Comparison of ENCODE assay signal across 9 cellular contexts in genomic region chr9:137076636-137077009, GRCh38. TPM values are rescaled to one million over a fixed set of nuclear protein-coding genes. Genes with fewer than 3 reads are reported as not detected.
DNase-seq lines count a peak whose midpoint lies in the region; ATAC-seq and TF ChIP-seq lines count a peak whose summit lies in the region.
"Had no signal": no experiment of that assay in that cellular context is flagged by ENCODE, and none has a peak within 500 bp of the region (broad histone marks: within the 10 kb centered on the region; RNA-seq: fewer than 3 reads in every experiment).

No MANE protein-coding gene starts in this region.

- peaks cover 25% of the 10 kb centered on the region for H3K36me3 ChIP-seq in skeletal muscle satellite cell (ENCODE audit: insufficient read depth, low read length)

- no peaks in the 10 kb centered on the region for H3K27me3 Mint-ChIP-seq in T-cell

- H3K4me3 ChIP-seq in GM12865 (ENCODE audit: low read depth, low read length) = peak overlapping the region; percentile 49
- H3K4me3 ChIP-seq in fibroblast of pulmonary artery (replicated peaks; ENCODE audit: low read depth, low read length) = peak overlapping the region; percentile 30
- H3K4me3 ChIP-seq in skeletal muscle satellite cell (ENCODE audit: low read length) = peak overlapping the region; percentile 63

- H3K9me3 ChIP-seq in skeletal muscle satellite cell (replicated peaks; ENCODE audit: low read length) = no peaks in the 10 kb centered on the region

- no peak overlapping the region for H3K27ac Mint-ChIP-seq in T-cell

- POLR2A ChIA-PET in T-cell (lab: Charles Lee) = interaction anchor here in 1 of 2 donors (1.0 kb wide), 1 partner anchor 10 kb away, joined by 4 read pairs; the partner anchor contains the start of gene MAN1B1

- H3K9ac ChIP-seq in skeletal muscle satellite cell (ENCODE audit: low read depth, low read length) = peak overlapping the region; percentile 71

- H3K4me2 ChIP-seq in skeletal muscle satellite cell (ENCODE audit: low read length) = peak overlapping the region; percentile 77

- H3K36me3 Mint-ChIP-seq in T-cell = peaks cover 4% of the 10 kb centered on the region

- no peak for DNase-seq in GM12865 (ENCODE audit: low read depth)
- no peak for DNase-seq in T-cell
- no peak for DNase-seq in fibroblast of pulmonary artery (ENCODE audit: low read depth)
- DNase-seq in NCI-H2196 treated with DMSO at 0.1 percent for 48 hours (lab: John Stamatoyannopoulos, UW; ENCODE audit: unreplicated experiment) = no peak
- DNase-seq in stimulated activated CD4-positive, alpha-beta T cell treated with anti-CD3 and anti-CD28 coated beads, Interleukin-4, amount 100 ng/mL, for 24 hours = no peak
- no peak for DNase-seq in NCI-H774 (lab: John Stamatoyannopoulos, UW)
- no peak for DNase-seq in left colon
- DNase-seq: KG1 had no signal

- peaks cover 4 to 9% (median 5%) of the 10 kb centered on the region in 3 donors for H3K4me1 Mint-ChIP-seq in T-cell

- H3K4me3 Mint-ChIP-seq in T-cell = peak overlapping the region; percentile 63 to 72 (median 64)

- peaks cover 11% of the 10 kb centered on the region for H3K4me1 ChIP-seq in skeletal muscle satellite cell (ENCODE audit: control insufficient read depth, insufficient read depth, low read length)

- ATAC-seq in T-cell (replicated peaks in 1 of 4) (no peak), left colon (no peak)

- no peaks in the 10 kb centered on the region for H3K27me3 ChIP-seq in skeletal muscle satellite cell (ENCODE audit: control insufficient read depth, insufficient read depth, low read length)

- CTCF ChIA-PET in T-cell (lab: Charles Lee) = no interaction called here

- intact Hi-C loops in left colon (cut with DNase I, micrococcal nuclease) = no loop called here

- H3K9me3 Mint-ChIP-seq in T-cell = no peaks in the 10 kb centered on the region

- no peak for TF ChIP-seq CTCF in GM12865 (IDR thresholded peaks at IDR 0.05; ENCODE audit: insufficient read depth, low read depth, low read length, missing control alignments)
- no peak for TF ChIP-seq CTCF in fibroblast of pulmonary artery (IDR thresholded peaks at IDR 0.05; ENCODE audit: low read length, missing control alignments)

RNA-seq across cellular contexts. Expression of gene UAP1L1, which starts 0.7 kb away (rescaled TPM):
- total RNA-seq in T-cell (10 to 100 TPM; 11.3 to 32.8 (median 19.3) TPM), left colon (10 to 100 TPM; 13.0 to 18.2 TPM)
- total RNA-seq in skeletal muscle satellite cell (2012; rRNA removed) = 13.2 and 13.5 TPM in 2 replicates

RNA-seq across cellular contexts. Expression of gene SAPCD2, which starts 6.3 kb away (rescaled TPM):
- total RNA-seq in T-cell (1 to 10 TPM in 1 of 5 donors, under 1 TPM in 4; 0.33 to 1.0 (median 0.83) TPM), left colon (10 to 100 TPM; 10.3 to 16.8 TPM)
- 2.8 and 5.5 TPM in 2 replicates for total RNA-seq in skeletal muscle satellite cell (2012; rRNA removed)

RNA-seq across cellular contexts. Expression of gene MAN1B1, which starts 10.2 kb away (rescaled TPM):
- total RNA-seq in T-cell = 10 to 100 TPM; 62.0 to 91.5 (median 84.8) TPM
- 48.1 and 54.8 TPM in 2 replicates for total RNA-seq in skeletal muscle satellite cell (2012; rRNA removed)
- 10 to 100 TPM; 50.0 to 53.5 TPM for total RNA-seq in left colon

RNA-seq across cellular contexts. Expression of gene ENTPD2, which starts 22.8 kb away (rescaled TPM):
- total RNA-seq in T-cell (under 1 TPM in 1 of 5 donors, not detected in 4; 0.32 TPM), left colon (10 to 100 TPM; 25.0 to 26.3 TPM)
- total RNA-seq in skeletal muscle satellite cell (2012; rRNA removed) = not detected in 2 replicates

RNA-seq across cellular contexts. Expression of gene NPDC1, which starts 30.6 kb away (rescaled TPM):
- total RNA-seq in T-cell (10 to 100 TPM; 32.4 to 76.7 (median 57.0) TPM), left colon (100 to 1,000 TPM; 170 to 204 TPM)
- total RNA-seq in skeletal muscle satellite cell (2012; rRNA removed) = 22.1 and 22.5 TPM in 2 replicates

Comparison
In these comparisons a context has a peak if more than half of its experiments do, and no peak if none do; other contexts are left out.
1. RNA of gene SAPCD2, which starts 6.3 kb away (total RNA-seq): 10.3 to 16.8 TPM in left colon; 0.33 to 1.0 TPM in T-cell; every median in the first group is over 4 times any median in the second.
2. Peak in every context shown above with its lines, with median percentiles within 50 percentile points of each other: H3K4me3 ChIP-seq.